Comparison of ENCODE assay signal across 9 cellular contexts in genomic region chr4:109990307-109991257, GRCh38.
DNase-seq lines count a peak whose midpoint lies in the region; ATAC-seq and TF ChIP-seq lines count a peak whose summit lies in the region.
"Had no signal": no experiment of that assay in that cellular context is flagged by ENCODE, and none has a peak within 500 bp of the region (broad histone marks: within the 10 kb centered on the region; RNA-seq: fewer than 3 reads in every experiment).

No MANE protein-coding gene starts in this region.

- no peak for TF ChIP-seq CTCF in Peyer's patch (IDR thresholded peaks at IDR 0.05)

- no peak for TF ChIP-seq POLR2A in Peyer's patch (IDR thresholded peaks at IDR 0.05)

- H3K4me3 ChIP-seq in Peyer's patch, result no peak overlapping the region

- ATAC-seq in GM19351 (IDR thresholded peaks at IDR 0.05; ENCODE audit: unreplicated experiment) (peak; percentile 80), HG03045 (IDR thresholded peaks at IDR 0.05; ENCODE audit: unreplicated experiment) (peak; percentile 86)

- H3K27ac ChIP-seq in Peyer's patch, result no peak overlapping the region

- no peaks in the 10 kb centered on the region for H3K9me3 ChIP-seq in Peyer's patch

- H3K27me3 ChIP-seq in Peyer's patch, result no peaks in the 10 kb centered on the region

- DNase-seq in Ammon's horn (ENCODE audit: low spot score) (peak; percentile 20), Peyer's patch (peak in 2 of 3 donors; percentile 30 to 49), COLO829 (ENCODE audit: low spot score) (no peak), SK-N-DZ (ENCODE audit: low spot score) (no peak), HPDE6-E6E7 (ENCODE audit: extremely low spot score) (no peak), NCI-H1694 (lab: John Stamatoyannopoulos, UW) (no peak)
- DNase-seq: trophoblast cell had no signal

- no peaks in the 10 kb centered on the region for H3K4me1 ChIP-seq in Peyer's patch

- no peaks in the 10 kb centered on the region for H3K36me3 ChIP-seq in Peyer's patch

Comparison
In these comparisons a context has a peak if more than half of its experiments do, and no peak if none do; other contexts are left out.
1. DNase-seq: peak in Ammon's horn (single experiment) and Peyer's patch (2 of 3); none in COLO829 (single experiment), SK-N-DZ (single experiment), HPDE6-E6E7 (single experiment) and NCI-H1694 (single experiment).